Comparison of ENCODE assay signal across 30 cellular contexts in genomic region chr7:155316427-155317113, GRCh38. TPM values are rescaled to one million over a fixed set of nuclear protein-coding genes. Genes with fewer than 3 reads are reported as not detected.
DNase-seq lines count a peak whose midpoint lies in the region; ATAC-seq and TF ChIP-seq lines count a peak whose summit lies in the region.
"Had no signal": no experiment of that assay in that cellular context is flagged by ENCODE, and none has a peak within 500 bp of the region (broad histone marks: within the 10 kb centered on the region; RNA-seq: fewer than 3 reads in every experiment).

No MANE protein-coding gene starts in this region.

- H3K27me3 ChIP-seq in left lung (peaks cover 0 to 7% of the 10 kb centered on the region in 2 donors), A673 (replicated peaks; ENCODE audit: insufficient read depth, low read depth, low read length, poor library complexity) (peaks cover 16% of the 10 kb centered on the region), Caco-2 (replicated peaks; ENCODE audit: control insufficient read depth, insufficient read depth, low read length) (no peaks in the 10 kb centered on the region)
- H3K27me3 ChIP-seq: tibial nerve had no signal

- peak; percentile 41 for DNase-seq in RPMI8226
- DNase-seq in left lung = no peak
- no peak for DNase-seq in A673 (ENCODE audit: low spot score)
- DNase-seq in Caco-2 = no peak
- DNase-seq: activated CD4-positive, alpha-beta T cell treated with anti-CD3 and anti-CD28 coated beads, Interleukin-2, amount 50 U/mL, for 48 hours; activated CD4-positive, CD25-positive, alpha-beta regulatory T cell treated with anti-CD3 and anti-CD28 coated beads, Interleukin-2, amount 50 U/mL, for 72 hours; activated T-cell treated with anti-CD3 and anti-CD28 coated beads, Interleukin-2, amount 50 U/mL, for 72 hours; Calu3; central memory CD4-positive, alpha-beta T cell; DMS79 treated with DMSO at 0.1 percent for 48 hours; effector memory CD8-positive, alpha-beta T cell; glutamatergic neuron; islet precursor cell; Karpas-422; left ventricle myocardium inferior; midbrain; MV-4-11; naive B cell; NCI-H1436; NCI-H226; NCI-H748 treated with DMSO at 0.1 percent for 48 hours; nucleus accumbens; T-helper 17 cell had no signal

- TF ChIP-seq CTCF in left lung (IDR thresholded peaks at IDR 0.05) (no peak), A673 (conservative IDR thresholded peaks at IDR 0.05; ENCODE audit: low read depth, low read length) (no peak), Caco-2 (IDR thresholded peaks at IDR 0.05; ENCODE audit: insufficient read depth in 1 of 2, low read depth in 1 of 2, low read length in 1 of 2, severe bottlenecking in 1 of 2, unreplicated experiment in 1 of 2) (no peak)

- no peaks in the 10 kb centered on the region for H3K27me3 Mint-ChIP-seq in stimulated activated memory B cell treated with anti-CD40 and anti-IgM and Interleukin-4, amounts not matched to agents 10 μg/mL and 1 μg/mL and 100 μg/mL, for 72 hours
- no peaks in the 10 kb centered on the region for H3K27me3 Mint-ChIP-seq in Caco-2 (ENCODE audit: insufficient read depth, unreplicated experiment)
- H3K27me3 Mint-ChIP-seq: effector memory CD8-positive, alpha-beta T cell; naive B cell; T-helper 17 cell had no signal

- H3K36me3 ChIP-seq in left lung (no peaks in the 10 kb centered on the region), A673 (ENCODE audit: insufficient read depth, low read length, poor library complexity, severe bottlenecking) (no peaks in the 10 kb centered on the region), Caco-2 (ENCODE audit: control insufficient read depth, insufficient read depth, low read length) (no peaks in the 10 kb centered on the region)
- H3K36me3 ChIP-seq: HAP-1, left ventricle myocardium inferior had no signal

- no peak overlapping the region for H3K4me3 Mint-ChIP-seq in stimulated activated memory B cell treated with anti-CD40 and anti-IgM and Interleukin-4, amounts not matched to agents 10 μg/mL and 1 μg/mL and 100 μg/mL, for 72 hours
- no peak overlapping the region for H3K4me3 Mint-ChIP-seq in Caco-2 (ENCODE audit: unreplicated experiment)
- H3K4me3 Mint-ChIP-seq: activated T-cell treated with anti-CD3 and anti-CD28 coated beads, Interleukin-2, amount 50 U/mL, for 72 hours; effector memory CD8-positive, alpha-beta T cell; T-helper 17 cell had no signal

- H3K4me1 ChIP-seq in left lung (no peaks in the 10 kb centered on the region), A673 (ENCODE audit: insufficient read depth, low read length, poor library complexity, severe bottlenecking) (no peaks in the 10 kb centered on the region), Caco-2 (no peaks in the 10 kb centered on the region)
- H3K4me1 ChIP-seq: HAP-1, left ventricle myocardium inferior, tibial nerve had no signal

- H3K9me3 Mint-ChIP-seq in stimulated activated memory B cell treated with anti-CD40 and anti-IgM and Interleukin-4, amounts not matched to agents 10 μg/mL and 1 μg/mL and 100 μg/mL, for 72 hours = no peaks in the 10 kb centered on the region
- H3K9me3 Mint-ChIP-seq in Caco-2 (ENCODE audit: unreplicated experiment) = no peaks in the 10 kb centered on the region
- H3K9me3 Mint-ChIP-seq: activated T-cell treated with anti-CD3 and anti-CD28 coated beads, Interleukin-2, amount 50 U/mL, for 72 hours; effector memory CD8-positive, alpha-beta T cell had no signal

- ATAC-seq in GM18868 (IDR thresholded peaks at IDR 0.05; ENCODE audit: unreplicated experiment) (peak; percentile 65), left lung (peak; percentile 91), HG03108 (IDR thresholded peaks at IDR 0.05; ENCODE audit: unreplicated experiment) (no peak)
- ATAC-seq in stimulated activated memory B cell treated with anti-CD40 and anti-IgM and Interleukin-4, amounts not matched to agents 10 μg/mL and 1 μg/mL and 100 μg/mL, for 72 hours = peak; percentile 73
- ATAC-seq: activated T-cell treated with anti-CD3 and anti-CD28 coated beads, Interleukin-2, amount 50 U/mL, for 72 hours; effector memory CD8-positive, alpha-beta T cell; sciatic nerve; T-helper 17 cell had no signal

- H3K27ac Mint-ChIP-seq in stimulated activated memory B cell treated with anti-CD40 and anti-IgM and Interleukin-4, amounts not matched to agents 10 μg/mL and 1 μg/mL and 100 μg/mL, for 72 hours = no peak overlapping the region
- H3K27ac Mint-ChIP-seq in Caco-2 (ENCODE audit: unreplicated experiment) = no peak overlapping the region
- H3K27ac Mint-ChIP-seq: activated T-cell treated with anti-CD3 and anti-CD28 coated beads, Interleukin-2, amount 50 U/mL, for 72 hours; effector memory CD8-positive, alpha-beta T cell; progenitor cell of endocrine pancreas; T-helper 17 cell had no signal

- no peak overlapping the region for H3K4me3 ChIP-seq in left lung
- H3K4me3 ChIP-seq in A673 (ENCODE audit: low read depth, low read length, poor library complexity, severe bottlenecking) = no peak overlapping the region
- no peak overlapping the region for H3K4me3 ChIP-seq in Caco-2 (ENCODE audit: low read depth, low read length)
- H3K4me3 ChIP-seq: HAP-1, left ventricle myocardium inferior, tibial nerve had no signal

- no peaks in the 10 kb centered on the region for H3K4me1 Mint-ChIP-seq in stimulated activated memory B cell treated with anti-CD40 and anti-IgM and Interleukin-4, amounts not matched to agents 10 μg/mL and 1 μg/mL and 100 μg/mL, for 72 hours
- H3K4me1 Mint-ChIP-seq in Caco-2 (ENCODE audit: low read depth, unreplicated experiment) = no peaks in the 10 kb centered on the region
- H3K4me1 Mint-ChIP-seq: naive B cell, T-helper 17 cell had no signal

- POLR2A ChIA-PET in A673 (lab: Charles Lee; ENCODE audit: low non-redundant PET) = no interaction called here
- POLR2A ChIA-PET in Caco-2 (lab: Charles Lee) = no interaction called here

- CTCF ChIA-PET in A673 (lab: Charles Lee) = no interaction called here
- CTCF ChIA-PET in Caco-2 (lab: Charles Lee) = no interaction called here

- BruUV-seq in A673 (replicated peaks; lab: Mats Ljungman, UMichigan) = no TSS peak
- BruUV-seq in Caco-2 (replicated peaks; lab: Mats Ljungman, UMichigan) = no TSS peak

- H3K27ac ChIP-seq in left lung (peak overlapping the region in 1 of 2 donors; percentile 51), A673 (ENCODE audit: low read depth, low read length, poor library complexity, severe bottlenecking) (no peak overlapping the region)
- H3K27ac ChIP-seq: left ventricle myocardium inferior, tibial nerve had no signal

- intact Hi-C loops in left lung (cut with DNase I) = no loop called here
- intact Hi-C loops in A673 (cut with micrococcal nuclease; ENCODE audit: unreplicated experiment) = no loop called here
- intact Hi-C loops in Caco-2 (cut with micrococcal nuclease; ENCODE audit: unreplicated experiment) = no loop called here

- H3K9me3 ChIP-seq in left lung = no peaks in the 10 kb centered on the region
- no peaks in the 10 kb centered on the region for H3K9me3 ChIP-seq in A673 (ENCODE audit: low read depth, low read length, poor library complexity, severe bottlenecking)
- no peaks in the 10 kb centered on the region for H3K9me3 ChIP-seq in Caco-2
- H3K9me3 ChIP-seq: HAP-1, left ventricle myocardium inferior, tibial nerve had no signal

- peaks cover 5% of the 10 kb centered on the region for H3K36me3 Mint-ChIP-seq in stimulated activated memory B cell treated with anti-CD40 and anti-IgM and Interleukin-4, amounts not matched to agents 10 μg/mL and 1 μg/mL and 100 μg/mL, for 72 hours
- H3K36me3 Mint-ChIP-seq in Caco-2 (ENCODE audit: insufficient read depth, unreplicated experiment) = no peaks in the 10 kb centered on the region
- H3K36me3 Mint-ChIP-seq: naive B cell had no signal

RNA-seq across cellular contexts. Expression of gene INSIG1, which starts 18.9 kb away (rescaled TPM):
- total RNA-seq in left lung = 100 to 1,000 TPM in 1 of 2 donors, 10 to 100 TPM in 1; 64.9 to 170 TPM
- 51.8 and 53.4 TPM in 2 replicates for total RNA-seq in A673 (2021)
- 60.1 and 62.8 TPM in 2 replicates for total RNA-seq in Caco-2 (2022)
